8 cellular contexts compared by ENCODE assay signal in the genomic region with DNA sequence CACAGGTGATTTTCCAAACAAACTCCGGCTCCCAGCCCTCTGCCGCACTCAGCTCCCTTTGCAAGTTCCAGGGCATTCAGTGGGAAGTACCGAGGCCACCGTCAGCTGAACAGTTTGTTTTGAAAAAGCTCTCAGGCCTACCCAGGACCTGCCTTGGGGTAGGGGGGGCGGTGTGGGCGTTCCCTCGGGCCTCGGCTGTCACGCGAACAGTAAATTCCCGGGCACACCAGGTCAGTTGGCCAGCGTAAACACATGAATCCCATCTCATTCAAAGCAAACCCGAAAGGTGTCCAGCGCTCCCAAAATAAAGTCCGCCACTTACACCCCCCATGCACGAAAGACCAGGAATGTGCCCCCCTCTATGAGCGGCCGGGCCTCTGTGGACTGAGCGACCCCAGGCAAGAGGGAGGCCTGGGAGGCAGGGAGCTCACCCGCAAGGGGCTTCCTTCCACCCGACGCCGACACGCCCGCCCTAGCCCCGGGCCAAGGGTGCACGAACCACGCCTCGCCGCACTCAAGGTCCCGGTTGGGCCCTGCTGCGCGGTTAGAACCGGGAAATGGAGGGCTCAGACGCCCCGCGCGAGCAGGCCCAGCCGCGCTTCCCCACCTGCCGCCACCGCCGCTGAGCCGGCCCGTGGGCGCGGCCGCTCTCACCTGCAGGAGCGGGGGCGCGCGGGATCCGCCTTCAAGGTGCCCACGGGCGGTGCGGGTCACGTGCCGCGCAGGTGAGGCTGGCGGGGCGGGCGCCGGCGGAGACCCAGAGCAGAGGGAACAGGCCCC. TPM values are rescaled to one million over a fixed set of nuclear protein-coding genes. Genes with fewer than 3 reads are reported as not detected.
A peak's percentile ranks its signal among the peaks of the same experiment; 100 is the strongest.
DNase-seq lines count a peak whose midpoint lies in the region; ATAC-seq, FAIRE-seq and TF ChIP-seq lines count a peak whose summit lies in the region.

A gene with protein sequence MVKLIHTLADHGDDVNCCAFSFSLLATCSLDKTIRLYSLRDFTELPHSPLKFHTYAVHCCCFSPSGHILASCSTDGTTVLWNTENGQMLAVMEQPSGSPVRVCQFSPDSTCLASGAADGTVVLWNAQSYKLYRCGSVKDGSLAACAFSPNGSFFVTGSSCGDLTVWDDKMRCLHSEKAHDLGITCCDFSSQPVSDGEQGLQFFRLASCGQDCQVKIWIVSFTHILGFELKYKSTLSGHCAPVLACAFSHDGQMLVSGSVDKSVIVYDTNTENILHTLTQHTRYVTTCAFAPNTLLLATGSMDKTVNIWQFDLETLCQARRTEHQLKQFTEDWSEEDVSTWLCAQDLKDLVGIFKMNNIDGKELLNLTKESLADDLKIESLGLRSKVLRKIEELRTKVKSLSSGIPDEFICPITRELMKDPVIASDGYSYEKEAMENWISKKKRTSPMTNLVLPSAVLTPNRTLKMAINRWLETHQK (minus strand): TSS at position 775 of the 780 bp plus-strand sequence. CDS start 3,634 bp downstream, outside the sequence.

- peak within 1 kb of the TSS; percentile 89 for H3K4me2 ChIP-seq in A549

- DNase-seq in A549 (ENCODE audit: low read depth in 1 of 2, low spot score in 1 of 2) (peak in 1 of 2 experiments; percentile 39), GM12892 (ENCODE audit: insufficient read length) (peak; percentile 15), NCI-H345 treated with DMSO at 0.1 percent for 48 hours (lab: John Stamatoyannopoulos, UW; ENCODE audit: unreplicated experiment) (peak; percentile 10), fibroblast of the aortic adventitia (ENCODE audit: low read depth) (peak; percentile 63), type B pancreatic cell (ENCODE audit: extremely low spot score, unreplicated experiment) (peak; percentile 76)
- DNase-seq in activated T-helper 1 cell treated with anti-CD3 and anti-CD28 coated beads, Interleukin-12 subunit alpha, Interleukin-12 subunit beta, Interleukin-2, Interleukin-4 antibody, amounts not matched to agents 30 ng/mL and 10 ng/mL and 1 ng/mL, durations not matched to agents 14 hours and 24 hours and 36 hours (ENCODE audit: low spot score), result peak; percentile 3
- no peak for DNase-seq in natural killer cell treated with Interleukin-12 subunit alpha and Interleukin-12 subunit beta and Interleukin-15 and Interleukin-18, amount 100 ng/mL, for 72 hours (ENCODE audit: low spot score)

- peak within 1 kb of the TSS; percentile 88 to 96 for H3K27ac ChIP-seq in A549

- intact Hi-C loops in activated T-helper 1 cell treated with anti-CD3 and anti-CD28 coated beads, Interleukin-12 subunit alpha, Interleukin-12 subunit beta, Interleukin-2, Interleukin-4 antibody, amounts not matched to agents 30 ng/mL and 10 ng/mL and 1 ng/mL, durations not matched to agents 14 hours and 24 hours and 36 hours (cut with micrococcal nuclease), result loop anchor here (1.0 to 10.0 kb wide), 5 partner anchors 229 to 829 kb away; a partner anchor contains a TSS

- no peaks in the 10 kb centered on the region for H3K27me3 Mint-ChIP-seq in activated T-helper 1 cell treated with anti-CD3 and anti-CD28 coated beads, Interleukin-12 subunit alpha, Interleukin-12 subunit beta, Interleukin-2, Interleukin-4 antibody, amounts not matched to agents 30 ng/mL and 10 ng/mL and 1 ng/mL, durations not matched to agents 14 hours and 24 hours and 36 hours (ENCODE audit: insufficient read depth)
- no peaks in the 10 kb centered on the region for H3K27me3 Mint-ChIP-seq in natural killer cell treated with Interleukin-12 subunit alpha and Interleukin-12 subunit beta and Interleukin-15 and Interleukin-18, amount 100 ng/mL, for 72 hours
- H3K27me3 Mint-ChIP-seq in type B pancreatic cell, result no peaks in the 10 kb centered on the region

- H3K9me3 ChIP-seq in A549, result no peaks in the 10 kb centered on the region

- FAIRE-seq in A549 (lab: Jason Lieb, UNC), result no peak
- no peak for FAIRE-seq in GM12892 (lab: Jason Lieb, UNC)

- peak within 1 kb of the TSS; percentile 85 for H3K4me3 Mint-ChIP-seq in activated T-helper 1 cell treated with anti-CD3 and anti-CD28 coated beads, Interleukin-12 subunit alpha, Interleukin-12 subunit beta, Interleukin-2, Interleukin-4 antibody, amounts not matched to agents 30 ng/mL and 10 ng/mL and 1 ng/mL, durations not matched to agents 14 hours and 24 hours and 36 hours
- H3K4me3 Mint-ChIP-seq in natural killer cell treated with Interleukin-12 subunit alpha and Interleukin-12 subunit beta and Interleukin-15 and Interleukin-18, amount 100 ng/mL, for 72 hours, result peak within 1 kb of the TSS; percentile 89
- peak within 1 kb of the TSS; percentile 93 for H3K4me3 Mint-ChIP-seq in type B pancreatic cell

- ATAC-seq in A549 (peak; percentile 54 to 58), HG02973 (IDR thresholded peaks at IDR 0.05; ENCODE audit: unreplicated experiment) (peak; percentile 26)
- ATAC-seq in natural killer cell treated with Interleukin-12 subunit alpha and Interleukin-12 subunit beta and Interleukin-15 and Interleukin-18, amount 100 ng/mL, for 72 hours, result peak; percentile 40 to 63

- POLR2A ChIA-PET in A549 (lab: Yijun Ruan, JAX), result interaction anchor here (0.7 to 2.6 kb wide), 6 partner anchors 36 to 430 kb away, joined by 3 to 13 read pairs (median 3); a partner anchor contains a TSS

- no peak for TF ChIP-seq EP300 in A549 (IDR thresholded peaks at IDR 0.05)

- CTCF ChIA-PET in A549 (lab: Yijun Ruan, JAX), result interaction anchor here (0.6 to 1.2 kb wide), 6 partner anchors 8 to 132 kb away, joined by 3 read pairs; no protein-coding TSS in a partner anchor

- TF ChIP-seq POLR2A in A549 (IDR thresholded peaks at IDR 0.05; ENCODE audit: low read length), result no peak
- TF ChIP-seq POLR2A in GM12892 (IDR thresholded peaks at IDR 0.05; ENCODE audit: low read depth, low read length), result peak; percentile 47; the same call in 1 of the 2 replicates

- peak within 1 kb of the TSS; percentile 74 for H3K4me3 ChIP-seq in A549
- H3K4me3 ChIP-seq in fibroblast of the aortic adventitia (ENCODE audit: low read depth, low read length), result peak within 1 kb of the TSS; percentile 87

- H3K4me1 ChIP-seq in A549, result peaks cover 24% of the 10 kb centered on the region

- 11% methylated on average over 11 of the region's 64 CpGs for WGBS in A549 (ENCODE audit: missing lambda C conversion rate)

- no peaks in the 10 kb centered on the region for H3K9me3 Mint-ChIP-seq in activated T-helper 1 cell treated with anti-CD3 and anti-CD28 coated beads, Interleukin-12 subunit alpha, Interleukin-12 subunit beta, Interleukin-2, Interleukin-4 antibody, amounts not matched to agents 30 ng/mL and 10 ng/mL and 1 ng/mL, durations not matched to agents 14 hours and 24 hours and 36 hours
- H3K9me3 Mint-ChIP-seq in natural killer cell treated with Interleukin-12 subunit alpha and Interleukin-12 subunit beta and Interleukin-15 and Interleukin-18, amount 100 ng/mL, for 72 hours, result no peaks in the 10 kb centered on the region
- no peaks in the 10 kb centered on the region for H3K9me3 Mint-ChIP-seq in type B pancreatic cell

- H3K27ac Mint-ChIP-seq in activated T-helper 1 cell treated with anti-CD3 and anti-CD28 coated beads, Interleukin-12 subunit alpha, Interleukin-12 subunit beta, Interleukin-2, Interleukin-4 antibody, amounts not matched to agents 30 ng/mL and 10 ng/mL and 1 ng/mL, durations not matched to agents 14 hours and 24 hours and 36 hours, result peak within 1 kb of the TSS; percentile 76
- peak within 1 kb of the TSS; percentile 70 to 72 for H3K27ac Mint-ChIP-seq in natural killer cell treated with Interleukin-12 subunit alpha and Interleukin-12 subunit beta and Interleukin-15 and Interleukin-18, amount 100 ng/mL, for 72 hours
- H3K27ac Mint-ChIP-seq in type B pancreatic cell, result peak within 1 kb of the TSS; percentile 90

- TF ChIP-seq RAD21 in A549 (conservative IDR thresholded peaks at IDR 0.05 in 1 of 2, IDR thresholded peaks at IDR 0.05 in 1 of 2), result no peak

- peaks cover 28% of the 10 kb centered on the region for H3K4me1 Mint-ChIP-seq in activated T-helper 1 cell treated with anti-CD3 and anti-CD28 coated beads, Interleukin-12 subunit alpha, Interleukin-12 subunit beta, Interleukin-2, Interleukin-4 antibody, amounts not matched to agents 30 ng/mL and 10 ng/mL and 1 ng/mL, durations not matched to agents 14 hours and 24 hours and 36 hours (ENCODE audit: low read depth)
- peaks cover 17 to 37% of the 10 kb centered on the region in 2 donors for H3K4me1 Mint-ChIP-seq in natural killer cell treated with Interleukin-12 subunit alpha and Interleukin-12 subunit beta and Interleukin-15 and Interleukin-18, amount 100 ng/mL, for 72 hours (ENCODE audit: low read depth in 2 of 2)
- H3K4me1 Mint-ChIP-seq in type B pancreatic cell (ENCODE audit: unreplicated experiment), result peaks cover 26% of the 10 kb centered on the region

- no peak for TF ChIP-seq CTCF in A549 (IDR thresholded peaks at IDR 0.05)
- no peak for TF ChIP-seq CTCF in fibroblast of the aortic adventitia (IDR thresholded peaks at IDR 0.05; ENCODE audit: insufficient read depth, low read length)
- TF ChIP-seq CTCF in type B pancreatic cell (conservative IDR thresholded peaks at IDR 0.05), result no peak

- peaks cover 1% of the 10 kb centered on the region for H3K36me3 Mint-ChIP-seq in activated T-helper 1 cell treated with anti-CD3 and anti-CD28 coated beads, Interleukin-12 subunit alpha, Interleukin-12 subunit beta, Interleukin-2, Interleukin-4 antibody, amounts not matched to agents 30 ng/mL and 10 ng/mL and 1 ng/mL, durations not matched to agents 14 hours and 24 hours and 36 hours (ENCODE audit: low read depth)
- H3K36me3 Mint-ChIP-seq in natural killer cell treated with Interleukin-12 subunit alpha and Interleukin-12 subunit beta and Interleukin-15 and Interleukin-18, amount 100 ng/mL, for 72 hours, result no peaks in the 10 kb centered on the region
- H3K36me3 Mint-ChIP-seq in type B pancreatic cell, result no peaks in the 10 kb centered on the region

TF ChIP-seq in A549, 52 proteins besides CTCF, POLR2A, EP300 and RAD21 (continues in another document):
- TF ChIP-seq ESRRA (IDR thresholded peaks at IDR 0.05; ENCODE audit: borderline replicate concordance, low read length), result no peak

RNA-seq across cellular contexts. Expression of the gene that starts here (rescaled TPM):
- polyA plus RNA-seq in A549 (2011; rRNA removed) (11.4 and 11.7 TPM in 2 replicates), A549 (2017; fragmentation: RNase III; extraction: RNeasy Plus Mini Kit Qiagen cat#74134 plus additional on column Dnase treatment) (8.7 to 9.1 TPM (median 9.0 TPM) in 3 replicates)
- 5.5 and 6.2 TPM in 2 replicates for polyA plus RNA-seq in A549 (2012; cell fraction: cytosol; rRNA removed)
- polyA plus RNA-seq in A549 (2012; cell fraction: nucleus; rRNA removed), result 3.8 and 4.7 TPM in 2 replicates
- 8.4 and 10.5 TPM in 2 replicates for polyA minus RNA-seq in A549 (2011; rRNA and poly(A)+ RNA removed)
- polyA plus RNA-seq in GM12892 (2012; ENCODE audit: missing spikeins), result 9.5 TPM
- 4.1 and 5.7 TPM in 2 replicates for total RNA-seq in activated T-helper 1 cell treated with anti-CD3 and anti-CD28 coated beads, Interleukin-12 subunit alpha, Interleukin-12 subunit beta, Interleukin-2, Interleukin-4 antibody, amounts not matched to agents 30 ng/mL and 10 ng/mL and 1 ng/mL, durations not matched to agents 14 hours and 24 hours and 36 hours
- total RNA-seq in fibroblast of the aortic adventitia (ENCODE audit: low replicate concordance) (8.7 and 9.1 TPM in 2 replicates), type B pancreatic cell (ENCODE audit: low replicate concordance) (9.5 and 11.6 TPM in 2 replicates)
- 1 to 10 TPM; 5.4 to 8.8 TPM for total RNA-seq in natural killer cell treated with Interleukin-12 subunit alpha and Interleukin-12 subunit beta and Interleukin-15 and Interleukin-18, amount 100 ng/mL, for 72 hours
